ENCODE assay signal across 1 cellular context in genomic region chrX:150568320-150569154, GRCh38.
TF ChIP-seq lines count a peak whose summit lies in the region.

Gene MTM1 (plus strand): TSS chrX:150568621. CDS start chrX:150592615, 23,994 bp downstream.

TF ChIP-seq in K562, 482 proteins besides CTCF, POLR2A, EP300 and RAD21 (continued from another document):
- TF ChIP-seq ATF1 (CRISPR knock-in tag; IDR thresholded peaks at IDR 0.05) = no peak
- 0 out of 2 replicates have a peak, but pooled peaks have one; percentile 37 for TF ChIP-seq ATF1 (tag; IDR thresholded peaks at IDR 0.05)
- TF ChIP-seq E2F6 (IDR thresholded peaks at IDR 0.05; ENCODE audit: borderline replicate concordance in 1 of 2, extremely low read depth in 1 of 2, insufficient read depth in 1 of 2, insufficient read length in 1 of 2, low read depth in 1 of 2, low read length in 1 of 2, poor library complexity in 1 of 2, severe bottlenecking in 1 of 2) = peak in 1 of 2 experiments; percentile 61
- peak; percentile 69; the same call in 1 of the 2 replicates for TF ChIP-seq HNRNPL (IDR thresholded peaks at IDR 0.05; ENCODE audit: low read depth, low read length)
- TF ChIP-seq NR2C2 (CRISPR knock-in tag; IDR thresholded peaks at IDR 0.05) = 0 out of 2 replicates have a peak, but pooled peaks have one; percentile 11
- peak; percentile 92 for TF ChIP-seq NR2C2 (tag; IDR thresholded peaks at IDR 0.05)
- TF ChIP-seq CREB1 (IDR thresholded peaks at IDR 0.05) = peak; percentile 78
- TF ChIP-seq CREB1 (CRISPR knock-in tag; IDR thresholded peaks at IDR 0.05) = peak; percentile 70
- TF ChIP-seq CBX5 (IDR thresholded peaks at IDR 0.05; ENCODE audit: borderline replicate concordance, low read depth) = no peak
- TF ChIP-seq HNRNPLL (IDR thresholded peaks at IDR 0.05; ENCODE audit: low read depth, low read length, poor library complexity, severe bottlenecking) = peak; percentile 54
- no peak for TF ChIP-seq SRSF1 (IDR thresholded peaks at IDR 0.05; ENCODE audit: low read depth, low read length)
- TF ChIP-seq NFIC (IDR thresholded peaks at IDR 0.05) = peak; percentile 39
- TF ChIP-seq ZNF766 (CRISPR knock-in tag; conservative IDR thresholded peaks at IDR 0.05) = peak; percentile 42
- peak; percentile 45; the same call in 1 of the 2 replicates for TF ChIP-seq JUN (IDR thresholded peaks at IDR 0.05; ENCODE audit: borderline replicate concordance, low read depth, low read length)
- no peak for TF ChIP-seq JUN (CRISPR knock-in tag; IDR thresholded peaks at IDR 0.05; ENCODE audit: borderline replicate concordance)
- TF ChIP-seq ZNF3 (CRISPR knock-in tag; IDR thresholded peaks at IDR 0.05) = no peak
- TF ChIP-seq HDAC1 (IDR thresholded peaks at IDR 0.05) = peak in 1 of 2 experiments; percentile 51; a peak in 1 of 4 replicates
